ENCODE assay signal across 8 cellular contexts in genomic region chr13:112874751-112875300, GRCh38.
DNase-seq lines count a peak whose midpoint lies in the region; ATAC-seq and TF ChIP-seq lines count a peak whose summit lies in the region.
"Had no signal": no experiment of that assay in that cellular context is flagged by ENCODE, and none has a peak within 500 bp of the region (broad histone marks: within the 10 kb centered on the region; RNA-seq: fewer than 3 reads in every experiment).

No MANE protein-coding gene starts in this region.

- DNase-seq in CD4-positive, alpha-beta memory T cell = no peak
- DNase-seq in H9 (no peak), dedifferentiated amniotic fluid mesenchymal stem cell (ENCODE audit: extremely low spot score) (no peak), kidney tubule cell (ENCODE audit: low spot score) (no peak)
- peak; percentile 29 for DNase-seq in natural killer cell treated with Interleukin-12 subunit alpha and Interleukin-12 subunit beta and Interleukin-15 and Interleukin-18, amount 100 ng/mL, for 72 hours (ENCODE audit: low spot score)
- DNase-seq in stimulated activated CD4-positive, alpha-beta T cell treated with anti-CD3 and anti-CD28 coated beads, Interleukin-4, amount 100 ng/mL, for 1 hour = no peak

- H4K8ac ChIP-seq in H9 (replicated peaks; ENCODE audit: insufficient read length, low read depth, low read length) = no peak overlapping the region

- no peak overlapping the region for H2BK20ac ChIP-seq in H9 (ENCODE audit: low read depth, low read length, poor library complexity, severe bottlenecking)

- no peak; the same call in 2 of the 3 replicates for TF ChIP-seq CTCF in H9 (conservative IDR thresholded peaks at IDR 0.05)
- peak; percentile 7 to 10 for TF ChIP-seq CTCF in brain (conservative IDR thresholded peaks at IDR 0.05)

- H4K20me1 ChIP-seq in H9 (ENCODE audit: control insufficient read depth, insufficient read depth, insufficient read length) = no peaks in the 10 kb centered on the region

- intact Hi-C loops in CD4-positive, alpha-beta memory T cell (cut with micrococcal nuclease) = no loop called here

- H3T11ph ChIP-seq in H9 (ENCODE audit: low read length) = no peak overlapping the region

- WGBS in H9 (ENCODE audit: extremely low coverage, insufficient read length, low lambda C conversion rate) = no CpG with 5 or more reads among the region's 19 CpGs

- no peak overlapping the region for H2AK5ac ChIP-seq in H9 (ENCODE audit: insufficient read length, low read length)

- no peaks in the 10 kb centered on the region for H3K23me2 ChIP-seq in H9 (ENCODE audit: insufficient read length, low read depth, low read length, poor library complexity, severe bottlenecking)

- no peak overlapping the region for H2BK5ac ChIP-seq in H9 (ENCODE audit: insufficient read length, low read length)

- H3K36me3 ChIP-seq in CD4-positive, alpha-beta memory T cell (ENCODE audit: insufficient read depth, low read length) = peaks cover 17% of the 10 kb centered on the region

- peak overlapping the region in 1 of 8 donors; percentile 53 for H3K4me3 Mint-ChIP-seq in CD4-positive, alpha-beta memory T cell
- H3K4me3 Mint-ChIP-seq in H9 = no peak overlapping the region
- no peak overlapping the region for H3K4me3 Mint-ChIP-seq in brain
- H3K4me3 Mint-ChIP-seq in natural killer cell treated with Interleukin-12 subunit alpha and Interleukin-12 subunit beta and Interleukin-15 and Interleukin-18, amount 100 ng/mL, for 72 hours = no peak overlapping the region

- H3K4ac ChIP-seq in H9 (ENCODE audit: low read depth, low read length) = no peak overlapping the region

- H2AFZ ChIP-seq in H9 (ENCODE audit: low read length) = no peak overlapping the region

- ATAC-seq in natural killer cell treated with Interleukin-12 subunit alpha and Interleukin-12 subunit beta and Interleukin-15 and Interleukin-18, amount 100 ng/mL, for 72 hours = no peak

- no peak overlapping the region for H3K9ac ChIP-seq in H9 (ENCODE audit: extremely low read depth, insufficient read length, low read length)

- no peak overlapping the region for H3K23ac ChIP-seq in H9 (ENCODE audit: insufficient read length, low read depth, low read length)

- CTCF ChIA-PET in CD4-positive, alpha-beta memory T cell (lab: Charles Lee; ENCODE audit: partially characterized antibody) = interaction anchor here (1.0 to 2.1 kb wide), 2 partner anchors 234 to 268 kb away, joined by 3 to 8 read pairs; no protein-coding TSS in a partner anchor

- POLR2A ChIA-PET in CD4-positive, alpha-beta memory T cell (lab: Charles Lee; ENCODE audit: partially characterized antibody) = no interaction called here

- no peaks in the 10 kb centered on the region for H3K79me2 ChIP-seq in H9 (ENCODE audit: insufficient read depth, low read length)

- no peak overlapping the region for H3K14ac ChIP-seq in H9 (ENCODE audit: insufficient read depth, low read length)

- no peak overlapping the region for H2BK120ac ChIP-seq in H9 (ENCODE audit: low read depth, low read length, poor library complexity, severe bottlenecking)

- no peaks in the 10 kb centered on the region for H3K27me3 ChIP-seq in CD4-positive, alpha-beta memory T cell (ENCODE audit: insufficient read depth, low read length)
- no peaks in the 10 kb centered on the region for H3K27me3 ChIP-seq in H9 (ENCODE audit: insufficient read depth, low read length)

- no peak overlapping the region for H2BK12ac ChIP-seq in H9 (ENCODE audit: insufficient read length, low read depth, low read length)

- H4K5ac ChIP-seq in H9 (ENCODE audit: insufficient read length, low read depth, low read length) = no peak overlapping the region

- H3K4me1 ChIP-seq in CD4-positive, alpha-beta memory T cell (ENCODE audit: insufficient read depth, low read length) = peaks cover 15% of the 10 kb centered on the region
- no peaks in the 10 kb centered on the region for H3K4me1 ChIP-seq in H9 (ENCODE audit: insufficient read depth, low read length)

- H3K4me3 ChIP-seq in CD4-positive, alpha-beta memory T cell (ENCODE audit: low read length in 2 of 2) = no peak overlapping the region
- H3K4me3 ChIP-seq: BLaER1 treated with 17β-estradiol and CSF1 and Interleukin-3, amounts not matched to agents 10 nM and 100 nM had no signal

- peaks cover 13 to 33% (median 20%) of the 10 kb centered on the region in 4 donors for H3K4me1 Mint-ChIP-seq in CD4-positive, alpha-beta memory T cell
- H3K4me1 Mint-ChIP-seq in H9 = peaks cover 6 to 18% of the 10 kb centered on the region in 2 experiments
- no peaks in the 10 kb centered on the region for H3K4me1 Mint-ChIP-seq in brain
- peaks cover 23 to 25% of the 10 kb centered on the region in 2 donors for H3K4me1 Mint-ChIP-seq in natural killer cell treated with Interleukin-12 subunit alpha and Interleukin-12 subunit beta and Interleukin-15 and Interleukin-18, amount 100 ng/mL, for 72 hours (ENCODE audit: low read depth in 2 of 2)

- H3K56ac ChIP-seq in H9 (ENCODE audit: insufficient read length, low read depth, low read length) = no peak overlapping the region

- peaks cover 5 to 23% (median 16%) of the 10 kb centered on the region in 8 donors for H3K9me3 Mint-ChIP-seq in CD4-positive, alpha-beta memory T cell
- H3K9me3 Mint-ChIP-seq in H9 (peaks cover 7 to 14% of the 10 kb centered on the region in 2 experiments), brain (no peaks in the 10 kb centered on the region)
- no peaks in the 10 kb centered on the region for H3K9me3 Mint-ChIP-seq in natural killer cell treated with Interleukin-12 subunit alpha and Interleukin-12 subunit beta and Interleukin-15 and Interleukin-18, amount 100 ng/mL, for 72 hours

- H3K36me3 Mint-ChIP-seq in CD4-positive, alpha-beta memory T cell = peaks cover 30 to 42% of the 10 kb centered on the region in 2 donors
- H3K36me3 Mint-ChIP-seq in H9 (ENCODE audit: insufficient read depth in 1 of 3, low read depth in 3 of 3) = peaks cover 26 to 67% (median 62%) of the 10 kb centered on the region in 3 experiments
- peaks cover 22% of the 10 kb centered on the region for H3K36me3 Mint-ChIP-seq in brain
- no peaks in the 10 kb centered on the region for H3K36me3 Mint-ChIP-seq in natural killer cell treated with Interleukin-12 subunit alpha and Interleukin-12 subunit beta and Interleukin-15 and Interleukin-18, amount 100 ng/mL, for 72 hours

- H4K91ac ChIP-seq in H9 (ENCODE audit: insufficient read length, low read depth, low read length) = no peak overlapping the region

- H3K18ac ChIP-seq in H9 (ENCODE audit: insufficient read length, low read depth, low read length) = no peak overlapping the region

- H3K9me3 ChIP-seq in CD4-positive, alpha-beta memory T cell (ENCODE audit: control insufficient read depth in 1 of 2, low read length in 2 of 2) = peaks cover 0 to 7% of the 10 kb centered on the region in 2 donors
- no peaks in the 10 kb centered on the region for H3K9me3 ChIP-seq in H9 (ENCODE audit: control insufficient read depth, low read depth, low read length)
- H3K9me3 ChIP-seq: BLaER1 treated with 17β-estradiol and CSF1 and Interleukin-3, amounts not matched to agents 10 nM and 100 nM had no signal

- no peaks in the 10 kb centered on the region for H3K27me3 Mint-ChIP-seq in CD4-positive, alpha-beta memory T cell
- H3K27me3 Mint-ChIP-seq in H9 (ENCODE audit: low read depth) (no peaks in the 10 kb centered on the region), brain (peaks cover 3% of the 10 kb centered on the region)
- H3K27me3 Mint-ChIP-seq in natural killer cell treated with Interleukin-12 subunit alpha and Interleukin-12 subunit beta and Interleukin-15 and Interleukin-18, amount 100 ng/mL, for 72 hours = no peaks in the 10 kb centered on the region

- no peak overlapping the region for H3K27ac ChIP-seq in CD4-positive, alpha-beta memory T cell (ENCODE audit: low read depth, low read length)
- H3K27ac ChIP-seq in H9 (ENCODE audit: insufficient read length, low read depth, low read length) = no peak overlapping the region
- H3K27ac ChIP-seq: BLaER1 treated with 17β-estradiol and CSF1 and Interleukin-3, amounts not matched to agents 10 nM and 100 nM had no signal

- H3K79me1 ChIP-seq in H9 (ENCODE audit: insufficient read depth, low read depth, low read length, poor library complexity, severe bottlenecking) = no peaks in the 10 kb centered on the region

- no peak overlapping the region for H3K4me2 ChIP-seq in H9 (ENCODE audit: insufficient read depth, insufficient read length, low read length)

- no peak overlapping the region for H2BK15ac ChIP-seq in H9 (ENCODE audit: low read depth, low read length)

- H3K27ac Mint-ChIP-seq in CD4-positive, alpha-beta memory T cell = peak overlapping the region in 5 of 7 donors; percentile 59 to 80 (median 77)
- H3K27ac Mint-ChIP-seq in H9 (peak overlapping the region in 2 of 3 experiments; percentile 17 to 31; a peak in 2 of 7 replicates), brain (peak overlapping the region in 1 of 5 experiments; percentile 51)
- no peak overlapping the region for H3K27ac Mint-ChIP-seq in natural killer cell treated with Interleukin-12 subunit alpha and Interleukin-12 subunit beta and Interleukin-15 and Interleukin-18, amount 100 ng/mL, for 72 hours

Comparison
In these comparisons a context has a peak if more than half of its experiments do, and no peak if none do; other contexts are left out.
1. H3K27ac Mint-ChIP-seq: peak in CD4-positive, alpha-beta memory T cell (5 of 7) and H9 (2 of 3); none in natural killer cell treated with Interleukin-12 subunit alpha and Interleukin-12 subunit beta and Interleukin-15 and Interleukin-18, amount 100 ng/mL, for 72 hours (0 of 2).